Comparison of ENCODE assay signal across 28 cellular contexts in the genomic region with DNA sequence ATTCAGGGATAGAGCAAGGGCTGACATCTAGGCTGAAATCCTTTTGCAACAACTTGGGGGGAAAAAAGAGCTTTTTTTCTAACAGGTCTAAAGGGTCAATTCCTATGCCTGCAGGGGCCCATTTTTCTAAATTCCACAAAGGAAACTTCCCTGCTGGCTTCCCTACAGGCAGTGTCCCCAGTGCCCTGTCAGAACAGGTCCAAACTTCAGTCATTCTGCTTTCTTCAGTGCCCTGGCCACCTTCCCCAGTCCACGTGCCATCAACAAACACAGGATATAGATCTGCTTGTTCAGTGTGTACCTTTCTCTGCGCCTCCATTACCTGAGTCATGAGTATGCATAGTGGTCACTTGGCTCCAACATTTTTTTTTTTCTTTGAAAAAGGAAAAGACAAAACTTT.
A peak's percentile ranks its signal among the peaks of the same experiment; 100 is the strongest.
DNase-seq lines count a peak whose midpoint lies in the region; ATAC-seq and TF ChIP-seq lines count a peak whose summit lies in the region.
"Had no signal": no experiment of that assay in that cellular context is flagged by ENCODE, and none has a peak within 500 bp of the region (broad histone marks: within the 10 kb centered on the region; RNA-seq: fewer than 3 reads in every experiment).

No MANE protein-coding gene starts in this region.

- TF ChIP-seq POLR2A in suprapubic skin (IDR thresholded peaks at IDR 0.05): no peak

- no peak overlapping the region for H3K9ac ChIP-seq in mesendoderm (ENCODE audit: low read length)

- TF ChIP-seq EP300 in suprapubic skin (IDR thresholded peaks at IDR 0.05): no peak

- H2BK5ac ChIP-seq in mesendoderm (ENCODE audit: low read length): no peak overlapping the region

- H2BK120ac ChIP-seq in mesendoderm (ENCODE audit: low read depth, low read length): no peak overlapping the region

- BruUV-seq in OCI-LY7 (replicated peaks; lab: Mats Ljungman, UMichigan): no TSS peak

- no peak overlapping the region for H3K4ac ChIP-seq in mesendoderm (ENCODE audit: low read depth, low read length)

- no peak overlapping the region for H2BK15ac ChIP-seq in mesendoderm (replicated peaks; ENCODE audit: low read depth)

- H3K9me3 ChIP-seq in OCI-LY7 (ENCODE audit: low read length) (no peaks in the 10 kb centered on the region), suprapubic skin (no peaks in the 10 kb centered on the region)
- H3K9me3 ChIP-seq: lower lobe of right lung, upper lobe of left lung had no signal

- CTCF ChIA-PET in OCI-LY7 (lab: Charles Lee; ENCODE audit: unreplicated experiment): no interaction called here

- no peaks in the 10 kb centered on the region for H4K20me1 ChIP-seq in OCI-LY7 (ENCODE audit: insufficient read depth, low read length)

- no peak for ATAC-seq in HG02571 (IDR thresholded peaks at IDR 0.05; ENCODE audit: unreplicated experiment)
- ATAC-seq: activated T-cell treated with anti-CD3 and anti-CD28 coated beads, Interleukin-2, amount 50 U/mL, for 4 hours; esophagus mucosa; lower lobe of right lung; natural killer cell; stimulated activated naive B cell treated with anti-CD40 and anti-IgM and Interleukin-4, amounts not matched to agents 10 μg/mL and 1 μg/mL and 100 μg/mL, for 72 hours had no signal

- no peaks in the 10 kb centered on the region for H3K79me2 ChIP-seq in OCI-LY7 (ENCODE audit: insufficient read depth, low read depth, low read length)
- no peaks in the 10 kb centered on the region for H3K79me2 ChIP-seq in mesendoderm (ENCODE audit: control insufficient read depth, insufficient read depth, low read length)

- no peaks in the 10 kb centered on the region for H3K9me3 Mint-ChIP-seq in endothelial cell (ENCODE audit: unreplicated experiment)
- H3K9me3 Mint-ChIP-seq: activated B cell treated with CpG ODN at 0.5 μM for 24 hours; activated naive CD8-positive, alpha-beta T cell treated with anti-CD3 and anti-CD28 coated beads for 36 hours; activated T-cell treated with anti-CD3 and anti-CD28 coated beads, Interleukin-2, amount 50 U/mL, for 4 hours; natural killer cell; stimulated activated naive B cell treated with anti-CD40 and anti-IgM and Interleukin-4, amounts not matched to agents 10 μg/mL and 1 μg/mL and 100 μg/mL, for 72 hours had no signal

- no peak overlapping the region for H4K8ac ChIP-seq in mesendoderm (ENCODE audit: low read depth, low read length)

- DNase-seq in ELF-1 (ENCODE audit: low read depth, low spot score) (peak; percentile 31), OCI-LY7 (ENCODE audit: low spot score) (no peak), epithelial cell of prostate (ENCODE audit: low read depth, low spot score) (peak; percentile 6), mesendoderm (peak; percentile 15), dedifferentiated amniotic fluid mesenchymal stem cell (ENCODE audit: extremely low spot score) (no peak), endothelial cell (ENCODE audit: low spot score) (no peak), suprapubic skin (ENCODE audit: low spot score in 2 of 2) (no peak)
- DNase-seq: activated B cell treated with CpG ODN at 0.5 μM for 24 hours; activated gamma-delta T cell; activated naive CD8-positive, alpha-beta T cell treated with anti-CD3 and anti-CD28 coated beads for 36 hours; activated T-cell treated with anti-CD3 and anti-CD28 coated beads, Interleukin-2, amount 50 U/mL, for 4 hours; anterior cingulate cortex; COR-L47; effector CD8-positive, alpha-beta T cell; foreskin fibroblast; GOT3; lower lobe of right lung; natural killer cell; NCI-H1092 treated with DMSO at 0.1 percent for 48 hours; NCI-H1694 treated with DMSO at 0.1 percent for 48 hours; NCI-H446 treated with DMSO at 0.1 percent for 48 hours; stimulated activated naive B cell treated with anti-CD40 and anti-IgM and Interleukin-4, amounts not matched to agents 10 μg/mL and 1 μg/mL and 100 μg/mL, for 72 hours; upper lobe of left lung had no signal

- H3K4me2 ChIP-seq in OCI-LY7 (ENCODE audit: low read length): no peak overlapping the region
- H3K4me2 ChIP-seq in mesendoderm (ENCODE audit: low read length): no peak overlapping the region

- H3K27ac ChIP-seq in OCI-LY7 (ENCODE audit: low read depth, low read length, poor library complexity, severe bottlenecking) (no peak overlapping the region), epithelial cell of prostate (no peak overlapping the region), mesendoderm (ENCODE audit: low read depth, low read length) (no peak overlapping the region), suprapubic skin (no peak overlapping the region)
- H3K27ac ChIP-seq: C4-2B, cardiac muscle cell, lower lobe of right lung, RWPE1, upper lobe of left lung had no signal

- no peaks in the 10 kb centered on the region for H3K36me3 Mint-ChIP-seq in endothelial cell (ENCODE audit: low read depth, unreplicated experiment)
- H3K36me3 Mint-ChIP-seq: activated naive CD8-positive, alpha-beta T cell treated with anti-CD3 and anti-CD28 coated beads for 36 hours; natural killer cell; stimulated activated naive B cell treated with anti-CD40 and anti-IgM and Interleukin-4, amounts not matched to agents 10 μg/mL and 1 μg/mL and 100 μg/mL, for 72 hours had no signal

- H4K5ac ChIP-seq in mesendoderm (ENCODE audit: low read length): no peak overlapping the region

- H3K9me2 ChIP-seq in OCI-LY7 (ENCODE audit: insufficient read depth, low read length): no peaks in the 10 kb centered on the region

- H3K4me1 Mint-ChIP-seq in endothelial cell (ENCODE audit: unreplicated experiment): peaks cover 2% of the 10 kb centered on the region
- H3K4me1 Mint-ChIP-seq: activated B cell treated with CpG ODN at 0.5 μM for 24 hours; activated naive CD8-positive, alpha-beta T cell treated with anti-CD3 and anti-CD28 coated beads for 36 hours; natural killer cell; stimulated activated naive B cell treated with anti-CD40 and anti-IgM and Interleukin-4, amounts not matched to agents 10 μg/mL and 1 μg/mL and 100 μg/mL, for 72 hours had no signal

- no peak overlapping the region for H3K56ac ChIP-seq in mesendoderm (ENCODE audit: low read length)

- H3K4me3 ChIP-seq in OCI-LY7 (ENCODE audit: low read depth, low read length, poor library complexity, severe bottlenecking) (no peak overlapping the region), mesendoderm (ENCODE audit: low read length) (no peak overlapping the region), suprapubic skin (no peak overlapping the region)
- H3K4me3 ChIP-seq: cardiac muscle cell, lower lobe of right lung, upper lobe of left lung had no signal

- no peaks in the 10 kb centered on the region for H3K27me3 Mint-ChIP-seq in endothelial cell (ENCODE audit: unreplicated experiment)
- H3K27me3 Mint-ChIP-seq: activated B cell treated with CpG ODN at 0.5 μM for 24 hours; activated naive CD8-positive, alpha-beta T cell treated with anti-CD3 and anti-CD28 coated beads for 36 hours had no signal

- no CpG with 5 or more reads among the region's 2 CpGs for WGBS in mesendoderm (ENCODE audit: extremely low coverage, insufficient coverage, low lambda C conversion rate)
- WGBS in suprapubic skin: 68% methylated on average over 2 of the region's 2 CpGs

- H3K27me3 ChIP-seq in mesendoderm (ENCODE audit: insufficient read depth, low read length, poor library complexity) (no peaks in the 10 kb centered on the region), suprapubic skin (no peaks in the 10 kb centered on the region)
- H3K27me3 ChIP-seq: cardiac muscle cell, upper lobe of left lung had no signal

- H3K36me3 ChIP-seq in OCI-LY7 (ENCODE audit: insufficient read depth, low read length): no peaks in the 10 kb centered on the region
- no peaks in the 10 kb centered on the region for H3K36me3 ChIP-seq in mesendoderm (ENCODE audit: control insufficient read depth, insufficient read depth, low read length)
- no peaks in the 10 kb centered on the region for H3K36me3 ChIP-seq in suprapubic skin
- H3K36me3 ChIP-seq: cardiac muscle cell, lower lobe of right lung, upper lobe of left lung had no signal

- POLR2A ChIA-PET in OCI-LY7 (lab: Charles Lee): interaction anchor here (0.7 kb wide), 1 partner anchor 12 kb away, joined by 3 read pairs; no protein-coding TSS in a partner anchor

- H2AFZ ChIP-seq in OCI-LY7 (ENCODE audit: low read length): peak overlapping the region; percentile 52; the same call in 1 of the 2 replicates

- TF ChIP-seq CTCF in OCI-LY7 (conservative IDR thresholded peaks at IDR 0.05; ENCODE audit: low read length) (no peak), endothelial cell (IDR thresholded peaks at IDR 0.05; ENCODE audit: unreplicated experiment) (no peak), suprapubic skin (IDR thresholded peaks at IDR 0.05) (no peak)

- intact Hi-C loops in OCI-LY7 (cut with micrococcal nuclease; ENCODE audit: unreplicated experiment): no loop called here

- H3K4me1 ChIP-seq in OCI-LY7 (ENCODE audit: insufficient read depth, low read length, poor library complexity, severe bottlenecking) (no peaks in the 10 kb centered on the region), mesendoderm (ENCODE audit: control insufficient read depth, low read depth, low read length) (no peaks in the 10 kb centered on the region), suprapubic skin (no peaks in the 10 kb centered on the region)
- H3K4me1 ChIP-seq: lower lobe of right lung, upper lobe of left lung had no signal

- no peaks in the 10 kb centered on the region for H3K79me1 ChIP-seq in mesendoderm (ENCODE audit: low read length)

- H3K4me3 Mint-ChIP-seq in endothelial cell (ENCODE audit: unreplicated experiment): no peak overlapping the region
- H3K4me3 Mint-ChIP-seq: activated B cell treated with CpG ODN at 0.5 μM for 24 hours; activated naive CD8-positive, alpha-beta T cell treated with anti-CD3 and anti-CD28 coated beads for 36 hours; activated T-cell treated with anti-CD3 and anti-CD28 coated beads, Interleukin-2, amount 50 U/mL, for 4 hours; natural killer cell; stimulated activated naive B cell treated with anti-CD40 and anti-IgM and Interleukin-4, amounts not matched to agents 10 μg/mL and 1 μg/mL and 100 μg/mL, for 72 hours had no signal

- H2AK5ac ChIP-seq in mesendoderm (ENCODE audit: low read length): no peak overlapping the region

- H3K27ac Mint-ChIP-seq in endothelial cell (ENCODE audit: unreplicated experiment): no peak overlapping the region
- H3K27ac Mint-ChIP-seq: activated B cell treated with CpG ODN at 0.5 μM for 24 hours; activated naive CD8-positive, alpha-beta T cell treated with anti-CD3 and anti-CD28 coated beads for 36 hours; natural killer cell; stimulated activated naive B cell treated with anti-CD40 and anti-IgM and Interleukin-4, amounts not matched to agents 10 μg/mL and 1 μg/mL and 100 μg/mL, for 72 hours had no signal

- no peak overlapping the region for H3K18ac ChIP-seq in mesendoderm (ENCODE audit: low read length)

- no peak overlapping the region for H3K23ac ChIP-seq in mesendoderm (ENCODE audit: low read length)

Comparison
In these comparisons a context has a peak if more than half of its experiments do, and no peak if none do; other contexts are left out.
1. DNase-seq: peak in ELF-1 (single experiment), epithelial cell of prostate (single experiment) and mesendoderm (single experiment); none in OCI-LY7 (single experiment), dedifferentiated amniotic fluid mesenchymal stem cell (single experiment), endothelial cell (single experiment) and suprapubic skin (0 of 2).